ENCODE assay signal across 1 cellular context in the genomic region with DNA sequence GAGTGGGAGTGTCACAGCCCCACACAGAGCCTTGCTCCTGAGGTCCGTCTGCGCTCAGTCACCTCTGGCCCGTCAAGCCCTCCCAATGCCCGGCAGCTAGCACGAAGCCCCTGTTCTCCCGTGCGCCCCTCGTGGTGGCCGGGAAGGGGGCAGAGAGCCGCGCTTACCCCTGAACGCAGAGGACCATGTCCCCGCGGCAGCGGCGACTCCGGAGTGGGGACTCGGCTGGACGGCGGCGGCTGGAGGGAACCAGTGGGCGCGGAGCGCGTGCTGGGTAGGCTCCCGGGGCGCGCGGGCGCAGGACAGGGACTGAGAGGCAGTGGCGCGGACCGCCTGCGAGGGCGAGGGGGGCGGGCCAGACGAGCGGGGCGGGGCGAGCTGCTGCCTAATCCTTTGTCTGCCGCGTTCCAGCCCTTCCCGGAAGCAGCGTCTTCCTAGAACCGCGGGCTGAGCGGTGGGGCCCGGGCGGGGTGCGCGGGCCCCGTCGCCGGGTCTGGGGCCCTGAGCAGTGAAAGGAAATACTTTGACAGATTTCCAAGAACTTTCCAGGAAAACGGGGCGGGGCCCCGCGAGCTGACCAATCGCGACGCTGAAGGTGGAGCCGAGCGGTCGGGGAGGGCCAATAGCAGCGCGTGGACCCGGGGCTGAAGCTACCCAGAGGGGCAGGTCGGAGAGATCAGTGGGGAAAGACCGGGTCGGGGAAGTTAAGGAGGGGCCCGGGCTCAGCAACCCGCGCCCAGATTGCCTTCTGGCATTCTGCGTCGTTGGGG.
TF ChIP-seq lines count a peak whose summit lies in the region.

A gene with protein sequence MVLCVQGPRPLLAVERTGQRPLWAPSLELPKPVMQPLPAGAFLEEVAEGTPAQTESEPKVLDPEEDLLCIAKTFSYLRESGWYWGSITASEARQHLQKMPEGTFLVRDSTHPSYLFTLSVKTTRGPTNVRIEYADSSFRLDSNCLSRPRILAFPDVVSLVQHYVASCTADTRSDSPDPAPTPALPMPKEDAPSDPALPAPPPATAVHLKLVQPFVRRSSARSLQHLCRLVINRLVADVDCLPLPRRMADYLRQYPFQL (minus strand): TSS at position 311 of the 770 bp plus-strand sequence. CDS start 124 bp downstream, at position 187.

TF ChIP-seq in SK-N-SH, 30 proteins besides CTCF, POLR2A, EP300 and RAD21 (continued from another document):
- TF ChIP-seq, protein P1, sequence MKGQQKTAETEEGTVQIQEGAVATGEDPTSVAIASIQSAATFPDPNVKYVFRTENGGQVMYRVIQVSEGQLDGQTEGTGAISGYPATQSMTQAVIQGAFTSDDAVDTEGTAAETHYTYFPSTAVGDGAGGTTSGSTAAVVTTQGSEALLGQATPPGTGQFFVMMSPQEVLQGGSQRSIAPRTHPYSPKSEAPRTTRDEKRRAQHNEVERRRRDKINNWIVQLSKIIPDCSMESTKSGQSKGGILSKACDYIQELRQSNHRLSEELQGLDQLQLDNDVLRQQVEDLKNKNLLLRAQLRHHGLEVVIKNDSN (IDR thresholded peaks at IDR 0.05; ENCODE audit: borderline replicate concordance, low read depth), result no peak
- TF ChIP-seq ELF1 (IDR thresholded peaks at IDR 0.05), result peak; percentile 54
- TF ChIP-seq FOSL2 (IDR thresholded peaks at IDR 0.05; ENCODE audit: borderline replicate concordance, low read depth), result no peak
- no peak for TF ChIP-seq TEAD4 (IDR thresholded peaks at IDR 0.05; ENCODE audit: borderline replicate concordance, insufficient read depth)
- TF ChIP-seq RXRA (IDR thresholded peaks at IDR 0.05; ENCODE audit: borderline replicate concordance, low read depth), result no peak; the same call in 1 of the 2 replicates
- TF ChIP-seq SMC3 (IDR thresholded peaks at IDR 0.05; ENCODE audit: low read depth, low read length), result no peak
- TF ChIP-seq TCF12 (IDR thresholded peaks at IDR 0.05), result no peak
- peak; percentile 66 for TF ChIP-seq RFX5 (IDR thresholded peaks at IDR 0.05; ENCODE audit: low read length)
- TF ChIP-seq, protein P2, sequence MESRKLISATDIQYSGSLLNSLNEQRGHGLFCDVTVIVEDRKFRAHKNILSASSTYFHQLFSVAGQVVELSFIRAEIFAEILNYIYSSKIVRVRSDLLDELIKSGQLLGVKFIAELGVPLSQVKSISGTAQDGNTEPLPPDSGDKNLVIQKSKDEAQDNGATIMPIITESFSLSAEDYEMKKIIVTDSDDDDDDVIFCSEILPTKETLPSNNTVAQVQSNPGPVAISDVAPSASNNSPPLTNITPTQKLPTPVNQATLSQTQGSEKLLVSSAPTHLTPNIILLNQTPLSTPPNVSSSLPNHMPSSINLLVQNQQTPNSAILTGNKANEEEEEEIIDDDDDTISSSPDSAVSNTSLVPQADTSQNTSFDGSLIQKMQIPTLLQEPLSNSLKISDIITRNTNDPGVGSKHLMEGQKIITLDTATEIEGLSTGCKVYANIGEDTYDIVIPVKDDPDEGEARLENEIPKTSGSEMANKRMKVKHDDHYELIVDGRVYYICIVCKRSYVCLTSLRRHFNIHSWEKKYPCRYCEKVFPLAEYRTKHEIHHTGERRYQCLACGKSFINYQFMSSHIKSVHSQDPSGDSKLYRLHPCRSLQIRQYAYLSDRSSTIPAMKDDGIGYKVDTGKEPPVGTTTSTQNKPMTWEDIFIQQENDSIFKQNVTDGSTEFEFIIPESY (IDR thresholded peaks at IDR 0.05; ENCODE audit: borderline replicate concordance, low read depth), result no peak
- no peak; the same call in 1 of the 2 replicates for TF ChIP-seq MEF2A (IDR thresholded peaks at IDR 0.05; ENCODE audit: borderline replicate concordance, low read depth)
- TF ChIP-seq, protein P3, sequence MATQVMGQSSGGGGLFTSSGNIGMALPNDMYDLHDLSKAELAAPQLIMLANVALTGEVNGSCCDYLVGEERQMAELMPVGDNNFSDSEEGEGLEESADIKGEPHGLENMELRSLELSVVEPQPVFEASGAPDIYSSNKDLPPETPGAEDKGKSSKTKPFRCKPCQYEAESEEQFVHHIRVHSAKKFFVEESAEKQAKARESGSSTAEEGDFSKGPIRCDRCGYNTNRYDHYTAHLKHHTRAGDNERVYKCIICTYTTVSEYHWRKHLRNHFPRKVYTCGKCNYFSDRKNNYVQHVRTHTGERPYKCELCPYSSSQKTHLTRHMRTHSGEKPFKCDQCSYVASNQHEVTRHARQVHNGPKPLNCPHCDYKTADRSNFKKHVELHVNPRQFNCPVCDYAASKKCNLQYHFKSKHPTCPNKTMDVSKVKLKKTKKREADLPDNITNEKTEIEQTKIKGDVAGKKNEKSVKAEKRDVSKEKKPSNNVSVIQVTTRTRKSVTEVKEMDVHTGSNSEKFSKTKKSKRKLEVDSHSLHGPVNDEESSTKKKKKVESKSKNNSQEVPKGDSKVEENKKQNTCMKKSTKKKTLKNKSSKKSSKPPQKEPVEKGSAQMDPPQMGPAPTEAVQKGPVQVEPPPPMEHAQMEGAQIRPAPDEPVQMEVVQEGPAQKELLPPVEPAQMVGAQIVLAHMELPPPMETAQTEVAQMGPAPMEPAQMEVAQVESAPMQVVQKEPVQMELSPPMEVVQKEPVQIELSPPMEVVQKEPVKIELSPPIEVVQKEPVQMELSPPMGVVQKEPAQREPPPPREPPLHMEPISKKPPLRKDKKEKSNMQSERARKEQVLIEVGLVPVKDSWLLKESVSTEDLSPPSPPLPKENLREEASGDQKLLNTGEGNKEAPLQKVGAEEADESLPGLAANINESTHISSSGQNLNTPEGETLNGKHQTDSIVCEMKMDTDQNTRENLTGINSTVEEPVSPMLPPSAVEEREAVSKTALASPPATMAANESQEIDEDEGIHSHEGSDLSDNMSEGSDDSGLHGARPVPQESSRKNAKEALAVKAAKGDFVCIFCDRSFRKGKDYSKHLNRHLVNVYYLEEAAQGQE (IDR thresholded peaks at IDR 0.05; ENCODE audit: low read depth, low read length), result 0 out of 2 replicates have a peak, but pooled peaks have one; percentile 9
- TF ChIP-seq NFIC (IDR thresholded peaks at IDR 0.05; ENCODE audit: borderline replicate concordance), result peak; percentile 57; the same call in 1 of the 2 replicates
- no peak for TF ChIP-seq FOXM1 (IDR thresholded peaks at IDR 0.05; ENCODE audit: low read depth)
- no peak for TF ChIP-seq YY1 (IDR thresholded peaks at IDR 0.05; ENCODE audit: low read depth)
- no peak for TF ChIP-seq JUND (IDR thresholded peaks at IDR 0.05)
- no peak for TF ChIP-seq RCOR1 (IDR thresholded peaks at IDR 0.05; ENCODE audit: low read length)
- no peak for TF ChIP-seq EZH2phosphoT487 (IDR thresholded peaks at IDR 0.05; ENCODE audit: borderline replicate concordance, low read depth)
- peak; percentile 43; the same call in 1 of the 2 replicates for TF ChIP-seq MXI1 (IDR thresholded peaks at IDR 0.05; ENCODE audit: low read depth, low read length)
- TF ChIP-seq NRF1 (IDR thresholded peaks at IDR 0.05; ENCODE audit: low read depth, low read length), result 0 out of 2 replicates have a peak, but pooled peaks have one; percentile 34
- no peak for TF ChIP-seq CHD2 (IDR thresholded peaks at IDR 0.05; ENCODE audit: low read length, partially characterized antibody)
- TF ChIP-seq, protein P4, sequence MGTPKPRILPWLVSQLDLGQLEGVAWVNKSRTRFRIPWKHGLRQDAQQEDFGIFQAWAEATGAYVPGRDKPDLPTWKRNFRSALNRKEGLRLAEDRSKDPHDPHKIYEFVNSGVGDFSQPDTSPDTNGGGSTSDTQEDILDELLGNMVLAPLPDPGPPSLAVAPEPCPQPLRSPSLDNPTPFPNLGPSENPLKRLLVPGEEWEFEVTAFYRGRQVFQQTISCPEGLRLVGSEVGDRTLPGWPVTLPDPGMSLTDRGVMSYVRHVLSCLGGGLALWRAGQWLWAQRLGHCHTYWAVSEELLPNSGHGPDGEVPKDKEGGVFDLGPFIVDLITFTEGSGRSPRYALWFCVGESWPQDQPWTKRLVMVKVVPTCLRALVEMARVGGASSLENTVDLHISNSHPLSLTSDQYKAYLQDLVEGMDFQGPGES (IDR thresholded peaks at IDR 0.05; ENCODE audit: low read depth, low read length), result 0 out of 2 replicates have a peak, but pooled peaks have one; percentile 36
- TF ChIP-seq, protein P5, sequence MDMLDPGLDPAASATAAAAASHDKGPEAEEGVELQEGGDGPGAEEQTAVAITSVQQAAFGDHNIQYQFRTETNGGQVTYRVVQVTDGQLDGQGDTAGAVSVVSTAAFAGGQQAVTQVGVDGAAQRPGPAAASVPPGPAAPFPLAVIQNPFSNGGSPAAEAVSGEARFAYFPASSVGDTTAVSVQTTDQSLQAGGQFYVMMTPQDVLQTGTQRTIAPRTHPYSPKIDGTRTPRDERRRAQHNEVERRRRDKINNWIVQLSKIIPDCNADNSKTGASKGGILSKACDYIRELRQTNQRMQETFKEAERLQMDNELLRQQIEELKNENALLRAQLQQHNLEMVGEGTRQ (IDR thresholded peaks at IDR 0.05; ENCODE audit: borderline replicate concordance, low read depth, low read length), result no peak
- peak; percentile 41; the same call in 1 of the 2 replicates for TF ChIP-seq POLR2AphosphoS5 (IDR thresholded peaks at IDR 0.05; ENCODE audit: low read depth, low read length)
- TF ChIP-seq FOXJ3 (CRISPR knock-in tag; IDR thresholded peaks at IDR 0.05), result no peak
- no peak for TF ChIP-seq GATA2 (CRISPR knock-in tag; IDR thresholded peaks at IDR 0.05)
- TF ChIP-seq, protein P6, sequence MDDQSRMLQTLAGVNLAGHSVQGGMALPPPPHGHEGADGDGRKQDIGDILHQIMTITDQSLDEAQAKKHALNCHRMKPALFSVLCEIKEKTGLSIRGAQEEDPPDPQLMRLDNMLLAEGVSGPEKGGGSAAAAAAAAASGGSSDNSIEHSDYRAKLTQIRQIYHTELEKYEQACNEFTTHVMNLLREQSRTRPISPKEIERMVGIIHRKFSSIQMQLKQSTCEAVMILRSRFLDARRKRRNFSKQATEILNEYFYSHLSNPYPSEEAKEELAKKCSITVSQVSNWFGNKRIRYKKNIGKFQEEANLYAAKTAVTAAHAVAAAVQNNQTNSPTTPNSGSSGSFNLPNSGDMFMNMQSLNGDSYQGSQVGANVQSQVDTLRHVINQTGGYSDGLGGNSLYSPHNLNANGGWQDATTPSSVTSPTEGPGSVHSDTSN (IDR thresholded peaks at IDR 0.05), result peak; percentile 9; the same call in 1 of the 2 replicates
TF ChIP-seq in SK-N-SH: peak in this region for 12.
